In genomic region chr4:164288578-164288977, GRCh38 we compare ENCODE assay signal across 34 cellular contexts.
"Had no signal": no experiment of that assay in that cellular context is flagged by ENCODE, and none has a peak within 500 bp of the region (broad histone marks: within the 10 kb centered on the region; RNA-seq: fewer than 3 reads in every experiment).

No MANE protein-coding gene starts in this region.

- H3K27ac ChIP-seq: KMS-11 had no signal

- H3K36me3 ChIP-seq: MG63 had no signal

- H3K4me3 ChIP-seq: MG63 had no signal

- H3K4me2 ChIP-seq: KMS-11 had no signal

- DNase-seq: Karpas-422, Kasumi-1, KG1, MG63, MM.1S, MV-4-11, NCI-H1048, NCI-H1092, NCI-H1092 treated with DMSO at 0.1 percent for 48 hours, NCI-H1105, NCI-H1105 treated with DMSO at 0.1 percent for 48 hours, NCI-H1417, NCI-H1417 treated with DMSO at 0.1 percent for 48 hours, NCI-H1436, NCI-H1436 treated with DMSO at 0.1 percent for 48 hours, NCI-H146, NCI-H1694, NCI-H1694 treated with DMSO at 0.1 percent for 48 hours, NCI-H187, NCI-H187 treated with DMSO at 0.1 percent for 48 hours, NCI-H1930, NCI-H2029, NCI-H2029 treated with DMSO at 0.1 percent for 48 hours, NCI-H2081, NCI-H2081 treated with DMSO at 0.1 percent for 48 hours, NCI-H2107, NCI-H2171, NCI-H2171 treated with DMSO at 0.1 percent for 48 hours, NCI-H2227 treated with DMSO at 0.1 percent for 48 hours, NCI-H226, NCI-H345, NCI-H446, NCI-H446 treated with DMSO at 0.1 percent for 48 hours had no signal

- H3K9ac ChIP-seq: KMS-11 had no signal

- H3K27me3 ChIP-seq: MG63 had no signal
